Comparison of ENCODE assay signal across 1 cellular context in the genomic region with DNA sequence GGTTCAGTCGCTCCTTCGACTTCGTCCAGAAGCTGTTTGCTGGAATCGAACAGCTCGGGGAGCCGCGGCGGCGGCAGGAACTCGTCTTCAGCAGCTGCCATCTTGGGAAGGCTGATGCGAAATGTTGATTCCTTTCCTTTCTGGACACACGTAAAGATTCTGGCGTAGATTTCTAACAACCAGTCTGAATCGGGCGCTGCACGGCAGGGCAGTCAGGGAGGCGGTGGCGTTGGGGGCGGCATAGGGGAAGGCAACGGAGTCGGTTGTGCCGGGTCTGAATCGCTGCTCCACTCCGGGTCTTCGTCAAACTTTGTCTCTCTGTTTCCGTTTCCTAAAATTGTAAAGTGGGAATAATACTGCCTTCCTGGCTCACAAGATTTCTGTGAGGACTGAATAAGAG.
TF ChIP-seq lines count a peak whose summit lies in the region.

No MANE protein-coding gene starts in this region.

TF ChIP-seq in H1, 55 proteins besides CTCF, POLR2A, EP300 and RAD21:
- TF ChIP-seq HDAC2 (IDR thresholded peaks at IDR 0.05; ENCODE audit: borderline replicate concordance in 1 of 2, low read depth in 2 of 2, low read length in 2 of 2) (no peak), KDM5A (IDR thresholded peaks at IDR 0.05; ENCODE audit: low read length) (no peak), KDM1A (IDR thresholded peaks at IDR 0.05; ENCODE audit: borderline replicate concordance, low read length) (no peak), CBX5 (IDR thresholded peaks at IDR 0.05; ENCODE audit: low read depth, low read length) (no peak), TEAD4 (IDR thresholded peaks at IDR 0.05; ENCODE audit: low read depth, low read length) (no peak), SP2 (IDR thresholded peaks at IDR 0.05; ENCODE audit: low read length) (no peak), CREB1 (IDR thresholded peaks at IDR 0.05) (no peak), EGR1 (IDR thresholded peaks at IDR 0.05; ENCODE audit: borderline replicate concordance, low read depth, low read length) (no peak), POLR2AphosphoS5 (IDR thresholded peaks at IDR 0.05; ENCODE audit: low read depth, low read length) (no peak), SUZ12 (IDR thresholded peaks at IDR 0.05; ENCODE audit: low read length) (no peak), BACH1 (IDR thresholded peaks at IDR 0.05; ENCODE audit: low read length) (no peak), GTF2F1 (IDR thresholded peaks at IDR 0.05; ENCODE audit: borderline replicate concordance, low read depth, low read length) (no peak), JUN (IDR thresholded peaks at IDR 0.05; ENCODE audit: low read depth, low read length) (no peak), ASH2L (IDR thresholded peaks at IDR 0.05; ENCODE audit: low read length) (no peak)
- TF ChIP-seq, protein P1, sequence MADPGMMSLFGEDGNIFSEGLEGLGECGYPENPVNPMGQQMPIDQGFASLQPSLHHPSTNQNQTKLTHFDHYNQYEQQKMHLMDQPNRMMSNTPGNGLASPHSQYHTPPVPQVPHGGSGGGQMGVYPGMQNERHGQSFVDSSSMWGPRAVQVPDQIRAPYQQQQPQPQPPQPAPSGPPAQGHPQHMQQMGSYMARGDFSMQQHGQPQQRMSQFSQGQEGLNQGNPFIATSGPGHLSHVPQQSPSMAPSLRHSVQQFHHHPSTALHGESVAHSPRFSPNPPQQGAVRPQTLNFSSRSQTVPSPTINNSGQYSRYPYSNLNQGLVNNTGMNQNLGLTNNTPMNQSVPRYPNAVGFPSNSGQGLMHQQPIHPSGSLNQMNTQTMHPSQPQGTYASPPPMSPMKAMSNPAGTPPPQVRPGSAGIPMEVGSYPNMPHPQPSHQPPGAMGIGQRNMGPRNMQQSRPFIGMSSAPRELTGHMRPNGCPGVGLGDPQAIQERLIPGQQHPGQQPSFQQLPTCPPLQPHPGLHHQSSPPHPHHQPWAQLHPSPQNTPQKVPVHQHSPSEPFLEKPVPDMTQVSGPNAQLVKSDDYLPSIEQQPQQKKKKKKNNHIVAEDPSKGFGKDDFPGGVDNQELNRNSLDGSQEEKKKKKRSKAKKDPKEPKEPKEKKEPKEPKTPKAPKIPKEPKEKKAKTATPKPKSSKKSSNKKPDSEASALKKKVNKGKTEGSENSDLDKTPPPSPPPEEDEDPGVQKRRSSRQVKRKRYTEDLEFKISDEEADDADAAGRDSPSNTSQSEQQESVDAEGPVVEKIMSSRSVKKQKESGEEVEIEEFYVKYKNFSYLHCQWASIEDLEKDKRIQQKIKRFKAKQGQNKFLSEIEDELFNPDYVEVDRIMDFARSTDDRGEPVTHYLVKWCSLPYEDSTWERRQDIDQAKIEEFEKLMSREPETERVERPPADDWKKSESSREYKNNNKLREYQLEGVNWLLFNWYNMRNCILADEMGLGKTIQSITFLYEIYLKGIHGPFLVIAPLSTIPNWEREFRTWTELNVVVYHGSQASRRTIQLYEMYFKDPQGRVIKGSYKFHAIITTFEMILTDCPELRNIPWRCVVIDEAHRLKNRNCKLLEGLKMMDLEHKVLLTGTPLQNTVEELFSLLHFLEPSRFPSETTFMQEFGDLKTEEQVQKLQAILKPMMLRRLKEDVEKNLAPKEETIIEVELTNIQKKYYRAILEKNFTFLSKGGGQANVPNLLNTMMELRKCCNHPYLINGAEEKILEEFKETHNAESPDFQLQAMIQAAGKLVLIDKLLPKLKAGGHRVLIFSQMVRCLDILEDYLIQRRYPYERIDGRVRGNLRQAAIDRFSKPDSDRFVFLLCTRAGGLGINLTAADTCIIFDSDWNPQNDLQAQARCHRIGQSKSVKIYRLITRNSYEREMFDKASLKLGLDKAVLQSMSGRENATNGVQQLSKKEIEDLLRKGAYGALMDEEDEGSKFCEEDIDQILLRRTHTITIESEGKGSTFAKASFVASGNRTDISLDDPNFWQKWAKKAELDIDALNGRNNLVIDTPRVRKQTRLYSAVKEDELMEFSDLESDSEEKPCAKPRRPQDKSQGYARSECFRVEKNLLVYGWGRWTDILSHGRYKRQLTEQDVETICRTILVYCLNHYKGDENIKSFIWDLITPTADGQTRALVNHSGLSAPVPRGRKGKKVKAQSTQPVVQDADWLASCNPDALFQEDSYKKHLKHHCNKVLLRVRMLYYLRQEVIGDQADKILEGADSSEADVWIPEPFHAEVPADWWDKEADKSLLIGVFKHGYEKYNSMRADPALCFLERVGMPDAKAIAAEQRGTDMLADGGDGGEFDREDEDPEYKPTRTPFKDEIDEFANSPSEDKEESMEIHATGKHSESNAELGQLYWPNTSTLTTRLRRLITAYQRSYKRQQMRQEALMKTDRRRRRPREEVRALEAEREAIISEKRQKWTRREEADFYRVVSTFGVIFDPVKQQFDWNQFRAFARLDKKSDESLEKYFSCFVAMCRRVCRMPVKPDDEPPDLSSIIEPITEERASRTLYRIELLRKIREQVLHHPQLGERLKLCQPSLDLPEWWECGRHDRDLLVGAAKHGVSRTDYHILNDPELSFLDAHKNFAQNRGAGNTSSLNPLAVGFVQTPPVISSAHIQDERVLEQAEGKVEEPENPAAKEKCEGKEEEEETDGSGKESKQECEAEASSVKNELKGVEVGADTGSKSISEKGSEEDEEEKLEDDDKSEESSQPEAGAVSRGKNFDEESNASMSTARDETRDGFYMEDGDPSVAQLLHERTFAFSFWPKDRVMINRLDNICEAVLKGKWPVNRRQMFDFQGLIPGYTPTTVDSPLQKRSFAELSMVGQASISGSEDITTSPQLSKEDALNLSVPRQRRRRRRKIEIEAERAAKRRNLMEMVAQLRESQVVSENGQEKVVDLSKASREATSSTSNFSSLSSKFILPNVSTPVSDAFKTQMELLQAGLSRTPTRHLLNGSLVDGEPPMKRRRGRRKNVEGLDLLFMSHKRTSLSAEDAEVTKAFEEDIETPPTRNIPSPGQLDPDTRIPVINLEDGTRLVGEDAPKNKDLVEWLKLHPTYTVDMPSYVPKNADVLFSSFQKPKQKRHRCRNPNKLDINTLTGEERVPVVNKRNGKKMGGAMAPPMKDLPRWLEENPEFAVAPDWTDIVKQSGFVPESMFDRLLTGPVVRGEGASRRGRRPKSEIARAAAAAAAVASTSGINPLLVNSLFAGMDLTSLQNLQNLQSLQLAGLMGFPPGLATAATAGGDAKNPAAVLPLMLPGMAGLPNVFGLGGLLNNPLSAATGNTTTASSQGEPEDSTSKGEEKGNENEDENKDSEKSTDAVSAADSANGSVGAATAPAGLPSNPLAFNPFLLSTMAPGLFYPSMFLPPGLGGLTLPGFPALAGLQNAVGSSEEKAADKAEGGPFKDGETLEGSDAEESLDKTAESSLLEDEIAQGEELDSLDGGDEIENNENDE (IDR thresholded peaks at IDR 0.05; ENCODE audit: insufficient replicate concordance, low read length) = no peak
- TF ChIP-seq, protein P2, sequence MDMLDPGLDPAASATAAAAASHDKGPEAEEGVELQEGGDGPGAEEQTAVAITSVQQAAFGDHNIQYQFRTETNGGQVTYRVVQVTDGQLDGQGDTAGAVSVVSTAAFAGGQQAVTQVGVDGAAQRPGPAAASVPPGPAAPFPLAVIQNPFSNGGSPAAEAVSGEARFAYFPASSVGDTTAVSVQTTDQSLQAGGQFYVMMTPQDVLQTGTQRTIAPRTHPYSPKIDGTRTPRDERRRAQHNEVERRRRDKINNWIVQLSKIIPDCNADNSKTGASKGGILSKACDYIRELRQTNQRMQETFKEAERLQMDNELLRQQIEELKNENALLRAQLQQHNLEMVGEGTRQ (IDR thresholded peaks at IDR 0.05; ENCODE audit: low read length) = no peak
- TF ChIP-seq, protein P3, sequence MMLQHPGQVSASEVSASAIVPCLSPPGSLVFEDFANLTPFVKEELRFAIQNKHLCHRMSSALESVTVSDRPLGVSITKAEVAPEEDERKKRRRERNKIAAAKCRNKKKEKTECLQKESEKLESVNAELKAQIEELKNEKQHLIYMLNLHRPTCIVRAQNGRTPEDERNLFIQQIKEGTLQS (IDR thresholded peaks at IDR 0.05; ENCODE audit: insufficient read depth, low read depth, low read length) = no peak
